26 cellular contexts compared by ENCODE assay signal in genomic region chr4:39702716-39703115, GRCh38. TPM values are rescaled to one million over a fixed set of nuclear protein-coding genes. Genes with fewer than 3 reads are reported as not detected.
A peak's percentile ranks its signal among the peaks of the same experiment; 100 is the strongest.
DNase-seq lines count a peak whose midpoint lies in the region; ATAC-seq and TF ChIP-seq lines count a peak whose summit lies in the region.
"Had no signal": no experiment of that assay in that cellular context is flagged by ENCODE, and none has a peak within 500 bp of the region (broad histone marks: within the 10 kb centered on the region; RNA-seq: fewer than 3 reads in every experiment).

No MANE protein-coding gene starts in this region.

- ATAC-seq in activated T-cell treated with anti-CD3 and anti-CD28 coated beads, Interleukin-2, amount 50 U/mL, for 72 hours (replicated peaks in 1 of 2), result no peak
- ATAC-seq: GM12878 had no signal

- no peaks in the 10 kb centered on the region for H3K9me3 Mint-ChIP-seq in activated T-cell treated with anti-CD3 and anti-CD28 coated beads, Interleukin-2, amount 50 U/mL, for 24 hours
- H3K9me3 Mint-ChIP-seq in activated T-cell treated with anti-CD3 and anti-CD28 coated beads, Interleukin-2, amount 50 U/mL, for 72 hours, result no peaks in the 10 kb centered on the region
- peaks cover 3% of the 10 kb centered on the region for H3K9me3 Mint-ChIP-seq in mesothelial cell of epicardium

- peak overlapping the region; percentile 59 for H3K27ac Mint-ChIP-seq in activated T-cell treated with anti-CD3 and anti-CD28 coated beads, Interleukin-2, amount 50 U/mL, for 24 hours
- H3K27ac Mint-ChIP-seq in activated T-cell treated with anti-CD3 and anti-CD28 coated beads, Interleukin-2, amount 50 U/mL, for 72 hours, result no peak overlapping the region
- peak overlapping the region; percentile 30 for H3K27ac Mint-ChIP-seq in mesothelial cell of epicardium

- DNase-seq in activated T-cell treated with anti-CD3 and anti-CD28 coated beads, Interleukin-2, amount 50 U/mL, for 24 hours, result no peak
- no peak for DNase-seq in activated T-cell treated with anti-CD3 and anti-CD28 coated beads, Interleukin-2, amount 50 U/mL, for 72 hours
- DNase-seq in RWPE1 (ENCODE audit: low spot score) (no peak), mesothelial cell of epicardium (ENCODE audit: low spot score in 2 of 2, unreplicated experiment in 2 of 2) (no peak), dorsolateral prefrontal cortex (no peak), medulla oblongata (ENCODE audit: extremely low spot score) (no peak)
- DNase-seq in activated naive CD4-positive, alpha-beta T cell (lab: John Stamatoyannopoulos, UW), result no peak
- DNase-seq: Caco-2; CD4-positive, alpha-beta memory T cell; DMS 273 treated with DMSO at 0.1 percent for 48 hours; DMS79; EL; GDM1; GOT3; HCEC 1CT; IMR-90; KG1; MM.1S; NCI-H2029 treated with DMSO at 0.1 percent for 48 hours; NCI-H446 treated with DMSO at 0.1 percent for 48 hours; NCI-H526; PC-9; Right ventricle myocardium superior had no signal

- peaks cover 45% of the 10 kb centered on the region for H3K4me1 Mint-ChIP-seq in activated T-cell treated with anti-CD3 and anti-CD28 coated beads, Interleukin-2, amount 50 U/mL, for 24 hours (ENCODE audit: low read depth)
- H3K4me1 Mint-ChIP-seq in activated T-cell treated with anti-CD3 and anti-CD28 coated beads, Interleukin-2, amount 50 U/mL, for 72 hours (ENCODE audit: low read depth), result peaks cover 52% of the 10 kb centered on the region
- H3K4me1 Mint-ChIP-seq in mesothelial cell of epicardium, result peaks cover 20% of the 10 kb centered on the region

- no peak for TF ChIP-seq CTCF in RWPE1 (conservative IDR thresholded peaks at IDR 0.05; ENCODE audit: low read depth)
- no peak for TF ChIP-seq CTCF in mesothelial cell of epicardium (IDR thresholded peaks at IDR 0.05; ENCODE audit: unreplicated experiment)
- no peak for TF ChIP-seq CTCF in dorsolateral prefrontal cortex (IDR thresholded peaks at IDR 0.05 in 54 of 56, conservative IDR thresholded peaks at IDR 0.05 in 2 of 56; ENCODE audit: low read depth in 1 of 56, partially characterized antibody in 56 of 56)

- intact Hi-C loops in dorsolateral prefrontal cortex (cut with DNase I), result no loop called here

- CTCF ChIA-PET in RWPE1 (lab: Yijun Ruan, JAX), result interaction anchor here (0.5 to 0.6 kb wide), 2 partner anchors 280 to 711 kb away, joined by 3 to 4 read pairs; no protein-coding TSS in a partner anchor

- H3K4me3 Mint-ChIP-seq in activated T-cell treated with anti-CD3 and anti-CD28 coated beads, Interleukin-2, amount 50 U/mL, for 24 hours, result no peak overlapping the region
- no peak overlapping the region for H3K4me3 Mint-ChIP-seq in activated T-cell treated with anti-CD3 and anti-CD28 coated beads, Interleukin-2, amount 50 U/mL, for 72 hours
- H3K4me3 Mint-ChIP-seq in mesothelial cell of epicardium, result no peak overlapping the region

- POLR2A ChIA-PET in RWPE1 (lab: Yijun Ruan, JAX; ENCODE audit: low non-redundant PET), result no interaction called here

- H3K27ac ChIP-seq in RWPE1 (peak overlapping the region; percentile 32), dorsolateral prefrontal cortex (no peak overlapping the region)
- H3K27ac ChIP-seq: BLaER1, PC-9, SJSA1 had no signal

- no peaks in the 10 kb centered on the region for H3K27me3 ChIP-seq in dorsolateral prefrontal cortex
- H3K27me3 ChIP-seq: BLaER1, SJSA1 had no signal

- no peaks in the 10 kb centered on the region for H3K27me3 Mint-ChIP-seq in activated T-cell treated with anti-CD3 and anti-CD28 coated beads, Interleukin-2, amount 50 U/mL, for 24 hours
- no peaks in the 10 kb centered on the region for H3K27me3 Mint-ChIP-seq in activated T-cell treated with anti-CD3 and anti-CD28 coated beads, Interleukin-2, amount 50 U/mL, for 72 hours (ENCODE audit: low read depth)
- no peaks in the 10 kb centered on the region for H3K27me3 Mint-ChIP-seq in mesothelial cell of epicardium (ENCODE audit: low read depth)
- H3K27me3 Mint-ChIP-seq: CD4-positive, alpha-beta memory T cell had no signal

- peaks cover 64% of the 10 kb centered on the region for H3K36me3 Mint-ChIP-seq in activated T-cell treated with anti-CD3 and anti-CD28 coated beads, Interleukin-2, amount 50 U/mL, for 24 hours (ENCODE audit: low read depth)
- peaks cover 3 to 16% of the 10 kb centered on the region in 2 donors for H3K36me3 Mint-ChIP-seq in activated T-cell treated with anti-CD3 and anti-CD28 coated beads, Interleukin-2, amount 50 U/mL, for 72 hours (ENCODE audit: insufficient read depth in 2 of 2)
- H3K36me3 Mint-ChIP-seq in mesothelial cell of epicardium, result peaks cover 10% of the 10 kb centered on the region

- H3K4me3 ChIP-seq in dorsolateral prefrontal cortex, result no peak overlapping the region
- H3K4me3 ChIP-seq: BLaER1, GM12878, PC-9, SJSA1 had no signal

RNA-seq across cellular contexts. Expression of gene UBE2K, which starts 4.8 kb away (rescaled TPM):
- total RNA-seq in activated T-cell treated with anti-CD3 and anti-CD28 coated beads, Interleukin-2, amount 50 U/mL, for 72 hours, result 10 to 100 TPM; 79.2 to 84.7 TPM
- 68.1 to 68.7 TPM (median 68.5 TPM) in 3 replicates for total RNA-seq in mesothelial cell of epicardium
- total RNA-seq in dorsolateral prefrontal cortex, result 100 to 1,000 TPM in 27 of 120 experiments, 10 to 100 TPM in 93; 44.7 to 140 (median 90.1) TPM
